ENCODE assay signal across 8 cellular contexts in genomic region chr1:9399510-9400424, GRCh38.
DNase-seq lines count a peak whose midpoint lies in the region; ATAC-seq and TF ChIP-seq lines count a peak whose summit lies in the region.

No MANE protein-coding gene starts in this region.

- no peaks in the 10 kb centered on the region for H3F3A ChIP-seq in DOHH2 (ENCODE audit: control insufficient read depth, insufficient read depth)

- H4K20me1 ChIP-seq in DOHH2 (ENCODE audit: control insufficient read depth, insufficient read depth, low read depth, low read length) = no peaks in the 10 kb centered on the region

- H3K27me3 Mint-ChIP-seq in activated T-helper 17 cell treated with anti-CD3 and anti-CD28 coated beads, Interleukin-2, amount 50 U/mL, for 72 hours = no peaks in the 10 kb centered on the region

- H3K27me3 ChIP-seq in DOHH2 (ENCODE audit: control insufficient read depth, low read length) = no peaks in the 10 kb centered on the region
- H3K27me3 ChIP-seq in esophagus muscularis mucosa = no peaks in the 10 kb centered on the region
- H3K27me3 ChIP-seq in ovary = no peaks in the 10 kb centered on the region

- peak; percentile 7 for DNase-seq in NCI-H774 (lab: John Stamatoyannopoulos, UW)
- no peak for DNase-seq in esophagus muscularis mucosa (ENCODE audit: extremely low spot score)
- DNase-seq in ovary = peak in 4 of 5 donors; percentile 59 to 68 (median 65)
- no peak for DNase-seq in iPS-NIHi7 (ENCODE audit: extremely low spot score)
- DNase-seq in stimulated activated CD4-positive, alpha-beta T cell treated with anti-CD3 and anti-CD28 coated beads, Interleukin-4, amount 100 ng/mL, for 4 hours = no peak
- no peak for DNase-seq in DMS153 (lab: John Stamatoyannopoulos, UW)

- peak overlapping the region; percentile 25 for H3K4me2 ChIP-seq in DOHH2 (ENCODE audit: low read length)

- H3K4me3 ChIP-seq in DOHH2 (ENCODE audit: low read length) = no peak overlapping the region
- H3K4me3 ChIP-seq in esophagus muscularis mucosa = no peak overlapping the region
- H3K4me3 ChIP-seq in ovary = no peak overlapping the region

- H3K9me3 Mint-ChIP-seq in activated T-helper 17 cell treated with anti-CD3 and anti-CD28 coated beads, Interleukin-2, amount 50 U/mL, for 72 hours = no peaks in the 10 kb centered on the region

- ATAC-seq in activated T-helper 17 cell treated with anti-CD3 and anti-CD28 coated beads, Interleukin-2, amount 50 U/mL, for 72 hours (replicated peaks) = no peak

- intact Hi-C loops in esophagus muscularis mucosa (cut with DNase I) (no loop called here), ovary (cut with DNase I) (no loop called here)

- H3K9me3 ChIP-seq in DOHH2 (ENCODE audit: control insufficient read depth, insufficient read depth, low read length) (no peaks in the 10 kb centered on the region), esophagus muscularis mucosa (peaks cover 0 to 8% (median 3%) of the 10 kb centered on the region in 4 donors), ovary (no peaks in the 10 kb centered on the region)

- no peaks in the 10 kb centered on the region for H3K36me3 Mint-ChIP-seq in activated T-helper 17 cell treated with anti-CD3 and anti-CD28 coated beads, Interleukin-2, amount 50 U/mL, for 72 hours (ENCODE audit: low read depth)

- H3K36me3 ChIP-seq in DOHH2 (ENCODE audit: control insufficient read depth, low read length) (no peaks in the 10 kb centered on the region), esophagus muscularis mucosa (no peaks in the 10 kb centered on the region), ovary (no peaks in the 10 kb centered on the region)

- H3K27ac Mint-ChIP-seq in activated T-helper 17 cell treated with anti-CD3 and anti-CD28 coated beads, Interleukin-2, amount 50 U/mL, for 72 hours = no peak overlapping the region

- H3K4me1 Mint-ChIP-seq in activated T-helper 17 cell treated with anti-CD3 and anti-CD28 coated beads, Interleukin-2, amount 50 U/mL, for 72 hours = no peaks in the 10 kb centered on the region

- 53% methylated on average over 6 of the region's 21 CpGs for whole genome bisulfite sequencing in esophagus muscularis mucosa
- WGBS in ovary, 3 donors = 45 to 73% (median 49%) methylated on average over 14 to 21 of the region's 21 CpGs

- TF ChIP-seq EP300 in esophagus muscularis mucosa (IDR thresholded peaks at IDR 0.05) (no peak), ovary (IDR thresholded peaks at IDR 0.05) (no peak)

- TF ChIP-seq CTCF in DOHH2 (IDR thresholded peaks at IDR 0.05; ENCODE audit: low read depth, low read length, poor library complexity, severe bottlenecking) = no peak
- no peak for TF ChIP-seq CTCF in esophagus muscularis mucosa (IDR thresholded peaks at IDR 0.05)
- no peak for TF ChIP-seq CTCF in ovary (IDR thresholded peaks at IDR 0.05)

- peaks cover 31% of the 10 kb centered on the region for H3K4me1 ChIP-seq in DOHH2 (ENCODE audit: control insufficient read depth, low read length)
- peaks cover 25 to 38% (median 37%) of the 10 kb centered on the region in 4 donors for H3K4me1 ChIP-seq in esophagus muscularis mucosa
- peaks cover 16% of the 10 kb centered on the region for H3K4me1 ChIP-seq in ovary (ENCODE audit: insufficient read depth)

- no peaks in the 10 kb centered on the region for H3K9me2 ChIP-seq in DOHH2 (replicated peaks; ENCODE audit: control insufficient read depth, low read length)

- no peaks in the 10 kb centered on the region for H3K79me2 ChIP-seq in DOHH2 (ENCODE audit: control insufficient read depth, low read length)

- H3K4me3 Mint-ChIP-seq in activated T-helper 17 cell treated with anti-CD3 and anti-CD28 coated beads, Interleukin-2, amount 50 U/mL, for 72 hours = no peak overlapping the region

- TF ChIP-seq POLR2A in esophagus muscularis mucosa (IDR thresholded peaks at IDR 0.05; ENCODE audit: low read depth) = no peak
- TF ChIP-seq POLR2A in ovary (IDR thresholded peaks at IDR 0.05) = no peak

- H3K27ac ChIP-seq in DOHH2 (ENCODE audit: low read depth, low read length) (no peak overlapping the region), esophagus muscularis mucosa (replicated peaks in 1 of 4) (peak overlapping the region in 3 of 4 donors; percentile 5 to 28 (median 16)), ovary (no peak overlapping the region)

Comparison
In these comparisons a context has a peak if more than half of its experiments do, and no peak if none do; other contexts are left out.
1. H3K27ac ChIP-seq: peak in esophagus muscularis mucosa (3 of 4); none in DOHH2 (single experiment) and ovary (0 of 2).
2. DNase-seq: peak in NCI-H774 (single experiment) and ovary (4 of 5); none in esophagus muscularis mucosa (single experiment), iPS-NIHi7 (single experiment), stimulated activated CD4-positive, alpha-beta T cell treated with anti-CD3 and anti-CD28 coated beads, Interleukin-4, amount 100 ng/mL, for 4 hours (0 of 2) and DMS153 (single experiment).